Comparison of ENCODE assay signal across 8 cellular contexts in genomic region chr2:44086639-44087036, GRCh38.
DNase-seq lines count a peak whose midpoint lies in the region; ATAC-seq, FAIRE-seq and TF ChIP-seq lines count a peak whose summit lies in the region.

No MANE protein-coding gene starts in this region.

- no peak for FAIRE-seq in HepG2 (lab: Jason Lieb, UNC)

- no peak for TF ChIP-seq CTCF in HFFc6 (IDR thresholded peaks at IDR 0.05)
- no peak for TF ChIP-seq CTCF in mammary epithelial cell (conservative IDR thresholded peaks at IDR 0.05 in 1 of 2, IDR thresholded peaks at IDR 0.05 in 1 of 2; ENCODE audit: extremely low read depth in 1 of 2, insufficient read depth in 1 of 2, low read depth in 1 of 2, low read length in 2 of 2)
- no peak for TF ChIP-seq CTCF in HepG2 (CRISPR knock-in tag; IDR thresholded peaks at IDR 0.05)
- no peak for TF ChIP-seq CTCF in suprapubic skin (IDR thresholded peaks at IDR 0.05)

- no peaks in the 10 kb centered on the region for H3K36me3 Mint-ChIP-seq in HFFc6 (ENCODE audit: low read depth)

- intact Hi-C loops in mammary epithelial cell (cut with micrococcal nuclease) (loop anchor here (1.0 to 5.0 kb wide), 8 partner anchors 42 to 869 kb away; partner anchors contain the start of gene PPM1B), HepG2 (cut with micrococcal nuclease; ENCODE audit: unreplicated experiment) (loop anchor here (1.0 to 5.0 kb wide), 4 partner anchors 81 to 256 kb away; partner anchors contain the start of gene PPM1B)

- H3K4me3 ChIP-seq in mammary epithelial cell (replicated peaks in 1 of 3; ENCODE audit: insufficient read depth in 1 of 3, low read depth in 2 of 3, low read length in 3 of 3) (no peak overlapping the region), HepG2 (replicated peaks in 1 of 3; ENCODE audit: insufficient read depth in 1 of 3, low read depth in 2 of 3, low read length in 3 of 3) (peak overlapping the region; percentile 55 to 72 (median 61); a peak in 5 of 6 replicates), suprapubic skin (peak overlapping the region; percentile 28)

- peak overlapping the region; percentile 77; the same call in 1 of the 2 replicates for H3K4me3 Mint-ChIP-seq in HFFc6

- H3K79me2 ChIP-seq in mammary epithelial cell (ENCODE audit: insufficient read depth, low read length) (no peaks in the 10 kb centered on the region), HepG2 (ENCODE audit: insufficient read depth, low read length) (no peaks in the 10 kb centered on the region)

- in situ Hi-C loops in mammary epithelial cell (cut with MboI; ENCODE audit: low sequenced_read_pairs in 2 of 2) (loop anchor here in 1 of 2 donors (25.0 kb wide), 1 partner anchor 151 kb away; no protein-coding TSS in a partner anchor), HepG2 (cut with HindIII; ENCODE audit: extremely low pct_ligation_motif_present, low pct_unique_long_range_greater_than_20kb) (loop anchor here (5.0 kb wide), 1 partner anchor 206 kb away; no protein-coding TSS in a partner anchor)

- H3K4me1 ChIP-seq in mammary epithelial cell (ENCODE audit: insufficient read depth, low read length) (no peaks in the 10 kb centered on the region), HepG2 (ENCODE audit: insufficient read depth, low read length) (peaks cover 50% of the 10 kb centered on the region), suprapubic skin (peaks cover 15% of the 10 kb centered on the region)

- peak overlapping the region; percentile 75 for H3K4me2 ChIP-seq in mammary epithelial cell (ENCODE audit: insufficient read depth, low read depth, low read length)
- H3K4me2 ChIP-seq in HepG2 (ENCODE audit: low read depth, low read length): peak overlapping the region; percentile 92

- no peaks in the 10 kb centered on the region for H3K9me3 ChIP-seq in mammary epithelial cell (replicated peaks; ENCODE audit: insufficient read depth, low read length)
- H3K9me3 ChIP-seq in HepG2 (ENCODE audit: low read length): no peaks in the 10 kb centered on the region
- H3K9me3 ChIP-seq in suprapubic skin: no peaks in the 10 kb centered on the region

- H3K27me3 Mint-ChIP-seq in HFFc6 (ENCODE audit: insufficient read depth): peaks cover 6% of the 10 kb centered on the region; the same call in 1 of the 2 replicates

- no peak for TF ChIP-seq RAD21 in HepG2 (CRISPR knock-in tag; IDR thresholded peaks at IDR 0.05)

- DNase-seq in HFFc6 (no peak), mammary epithelial cell (no peak), HepG2 (ENCODE audit: low spot score) (no peak), suprapubic skin (ENCODE audit: low spot score in 2 of 2) (no peak), NK-92 (lab: John Stamatoyannopoulos, UW; ENCODE audit: unreplicated experiment) (no peak), NCI-H1048 (lab: John Stamatoyannopoulos, UW) (no peak)

- POLR2A ChIA-PET in HepG2 (lab: Yijun Ruan, JAX): interaction anchor here (2.6 kb wide), 1 partner anchor 81 kb away, joined by 11 read pairs; the partner anchor contains the start of gene PPM1B

- CTCF ChIA-PET in mammary epithelial cell (lab: Charles Lee; ENCODE audit: low non-redundant PET) (no interaction called here), HepG2 (lab: Yijun Ruan, JAX; ENCODE audit: low intra/inter-chr PET ratio, low total read pairs) (interaction anchor here (1.4 to 2.1 kb wide), 2 partner anchors 43 to 205 kb away, joined by 3 to 13 read pairs; no protein-coding TSS in a partner anchor)

- WGBS in mammary epithelial cell (ENCODE audit: low coverage, missing lambda C conversion rate): 91% methylated on average over 10 of the region's 12 CpGs
- 78% methylated on average over 12 of the region's 12 CpGs for WGBS in HepG2 (ENCODE audit: low lambda C conversion rate)
- 76% methylated on average over 12 of the region's 12 CpGs for WGBS in suprapubic skin

- H3K9me3 Mint-ChIP-seq in HFFc6: no peaks in the 10 kb centered on the region

- no peaks in the 10 kb centered on the region for H4K20me1 ChIP-seq in mammary epithelial cell (ENCODE audit: insufficient read depth, low read length)
- H4K20me1 ChIP-seq in HepG2 (ENCODE audit: insufficient read depth, low read length): no peaks in the 10 kb centered on the region

- ATAC-seq in HepG2: no peak
- no peak for ATAC-seq in GM21529 (IDR thresholded peaks at IDR 0.05; ENCODE audit: unreplicated experiment)
- no peak for ATAC-seq in GM21619 (IDR thresholded peaks at IDR 0.05; ENCODE audit: unreplicated experiment)

- H3K36me3 ChIP-seq in mammary epithelial cell (ENCODE audit: insufficient read depth, low read length) (no peaks in the 10 kb centered on the region), HepG2 (replicated peaks in 1 of 2; ENCODE audit: control insufficient read depth in 1 of 2, insufficient read depth in 2 of 2, low read length in 2 of 2) (no peaks in the 10 kb centered on the region), suprapubic skin (no peaks in the 10 kb centered on the region)

- H3K9ac ChIP-seq in mammary epithelial cell (ENCODE audit: insufficient read depth, low read length) (no peak overlapping the region), HepG2 (ENCODE audit: insufficient read depth, low read depth, low read length) (peak overlapping the region; percentile 56; the same call in 1 of the 2 replicates)

- TF ChIP-seq EP300 in HepG2 (IDR thresholded peaks at IDR 0.05; ENCODE audit: low read depth in 2 of 2, low read length in 2 of 2) (no peak), HepG2 (CRISPR knock-in tag; IDR thresholded peaks at IDR 0.05; ENCODE audit: borderline replicate concordance) (no peak), suprapubic skin (IDR thresholded peaks at IDR 0.05) (no peak)

- H3K27ac Mint-ChIP-seq in HFFc6: no peak overlapping the region

- BruUV-seq in mammary epithelial cell (replicated peaks; lab: Mats Ljungman, UMichigan): no TSS peak
- no TSS peak for BruUV-seq in HepG2 (replicated peaks; lab: Mats Ljungman, UMichigan)

- H3K27ac ChIP-seq in mammary epithelial cell (ENCODE audit: insufficient read depth, low read depth, low read length) (no peak overlapping the region), HepG2 (ENCODE audit: extremely low read length, insufficient read depth, low read length) (no peak overlapping the region), suprapubic skin (peak overlapping the region; percentile 8)

- no peak for TF ChIP-seq POLR2A in HepG2 (IDR thresholded peaks at IDR 0.05; ENCODE audit: insufficient read depth in 1 of 2, low read depth in 2 of 2, low read length in 2 of 2)
- TF ChIP-seq POLR2A in suprapubic skin (IDR thresholded peaks at IDR 0.05): no peak

- peaks cover 12% of the 10 kb centered on the region for H3K4me1 Mint-ChIP-seq in HFFc6 (ENCODE audit: low read depth)

- peak overlapping the region; percentile 82 for H2AFZ ChIP-seq in mammary epithelial cell (ENCODE audit: low read depth, low read length)
- peak overlapping the region; percentile 73 for H2AFZ ChIP-seq in HepG2 (ENCODE audit: low read length)

- dilution Hi-C loops in mammary epithelial cell (cut with HindIII; ENCODE audit: low sequenced_read_pairs): no loop called here

- H3K27me3 ChIP-seq in mammary epithelial cell (ENCODE audit: insufficient read depth, low read length): no peaks in the 10 kb centered on the region
- H3K27me3 ChIP-seq in HepG2 (ENCODE audit: control insufficient read depth in 1 of 2, insufficient read depth in 2 of 2, low read length in 2 of 2): peaks cover 0 to 8% of the 10 kb centered on the region in 2 experiments; a peak in 2 of 5 replicates
- no peaks in the 10 kb centered on the region for H3K27me3 ChIP-seq in suprapubic skin

Comparison
In these comparisons a context has a peak if more than half of its experiments do, and no peak if none do; other contexts are left out.
1. H3K4me3 ChIP-seq: peak in HepG2 (3 of 3) and suprapubic skin (single experiment); none in mammary epithelial cell (0 of 3).